In the genomic region with DNA sequence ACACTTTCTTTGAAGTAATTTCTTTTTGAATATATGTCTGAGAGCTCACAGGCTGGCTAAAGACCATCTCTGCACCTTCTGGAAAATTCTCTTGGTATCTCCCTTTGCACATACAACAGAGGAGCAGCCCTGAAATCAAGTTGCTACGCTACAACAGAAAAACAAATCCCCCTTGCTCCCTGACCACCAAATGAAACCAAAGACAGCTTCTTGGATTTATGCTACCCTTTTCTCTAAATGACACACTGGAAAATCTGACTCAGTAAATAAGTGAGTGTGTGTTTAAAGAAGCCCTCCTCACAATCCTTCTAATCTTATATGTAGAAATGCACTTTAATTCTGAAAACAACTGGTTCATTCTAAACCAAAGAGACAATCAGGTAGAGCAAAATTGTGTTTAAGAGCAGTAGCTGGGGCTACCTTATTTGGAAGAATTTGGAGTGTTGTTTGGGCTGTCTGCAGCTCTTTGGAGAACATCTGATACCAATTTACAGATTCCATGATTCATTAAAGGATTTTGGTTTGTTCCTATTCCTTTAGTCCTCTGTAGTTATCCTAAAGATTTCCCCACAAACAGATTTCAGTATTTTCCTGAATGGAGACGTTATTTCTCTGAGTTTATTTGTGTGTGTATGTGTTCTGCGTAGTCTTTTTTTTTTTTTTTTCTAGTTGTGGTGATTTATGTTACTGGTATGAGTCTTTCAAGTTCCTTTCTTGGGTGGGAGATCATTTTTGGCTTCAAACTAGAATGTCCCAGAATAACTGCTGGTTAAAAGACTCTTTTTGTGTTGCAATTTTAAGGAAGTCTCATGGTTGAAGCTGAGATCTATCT, we compare ENCODE assay signal across 11 cellular contexts. TPM values are rescaled to one million over a fixed set of nuclear protein-coding genes. Genes with fewer than 3 reads are reported as not detected.
DNase-seq lines count a peak whose midpoint lies in the region; ATAC-seq, FAIRE-seq and TF ChIP-seq lines count a peak whose summit lies in the region.
"Had no signal": no experiment of that assay in that cellular context is flagged by ENCODE, and none has a peak within 500 bp of the region (broad histone marks: within the 10 kb centered on the region; RNA-seq: fewer than 3 reads in every experiment).

No MANE protein-coding gene starts in this region.

- RAD21 ChIA-PET in GM12878 (lab: Charles Lee; ENCODE audit: unreplicated experiment) = interaction anchor here (0.5 to 1.2 kb wide), 2 partner anchors 120 to 233 kb away, joined by 3 read pairs; no protein-coding TSS in a partner anchor

- POLR2A ChIA-PET in GM12878 (lab: Charles Lee) = interaction anchor here (0.5 to 0.7 kb wide), 8 partner anchors 42 to 1021 kb away, joined by 3 to 7 read pairs (median 4); no protein-coding TSS in a partner anchor

- TF ChIP-seq POLR2A in GM12878 (IDR thresholded peaks at IDR 0.05; ENCODE audit: low read depth, low read length) = no peak

- SMC1A ChIA-PET in GM12878 (lab: Charles Lee; ENCODE audit: uncharacterized antibody, unreplicated experiment) = interaction anchor here (0.8 to 1.1 kb wide), 3 partner anchors 14 to 94 kb away, joined by 3 to 6 read pairs (median 3); no protein-coding TSS in a partner anchor

- in situ Hi-C loops in GM12878 (cut with MboI) = no loop called here

- no peak overlapping the region for H3K27ac ChIP-seq in GM12878 (ENCODE audit: control insufficient read depth, insufficient read depth)
- H3K27ac ChIP-seq in osteoblast (ENCODE audit: low read depth, low read length) = peak overlapping the region; percentile 80

- no peak overlapping the region for H3K9ac ChIP-seq in GM12878 (ENCODE audit: control insufficient read depth, insufficient read depth, low read length)

- H3K79me2 ChIP-seq in GM12878 (ENCODE audit: control insufficient read depth, insufficient read depth, low read length) (no peaks in the 10 kb centered on the region), osteoblast (ENCODE audit: insufficient read depth, low read length) (no peaks in the 10 kb centered on the region)

- TF ChIP-seq RAD21 in GM12878 (IDR thresholded peaks at IDR 0.05; ENCODE audit: insufficient read depth, low read depth, low read length) = no peak

- no peaks in the 10 kb centered on the region for H4K20me1 ChIP-seq in GM12878 (ENCODE audit: control insufficient read depth, insufficient read depth)
- H4K20me1 ChIP-seq in osteoblast (ENCODE audit: insufficient read depth, low read length) = no peaks in the 10 kb centered on the region

- H2AFZ ChIP-seq in GM12878 (ENCODE audit: control insufficient read depth, low read depth, low read length) (no peak overlapping the region), osteoblast (ENCODE audit: low read length) (peak overlapping the region; percentile 60)

- no peak overlapping the region for H3K4me3 ChIP-seq in GM12878
- peak overlapping the region; percentile 27 for H3K4me3 ChIP-seq in osteoblast (ENCODE audit: insufficient read depth, low read length)

- peak; percentile 39 for ATAC-seq in HG03432 (IDR thresholded peaks at IDR 0.05; ENCODE audit: unreplicated experiment)
- ATAC-seq in GM12878 = peak; percentile 76

- H3K4me2 ChIP-seq in GM12878 (ENCODE audit: control insufficient read depth, insufficient read depth) (0 out of 2 replicates have a peak overlapping the region, but pooled peaks have one; percentile 27), osteoblast (ENCODE audit: insufficient read depth, low read length) (peak overlapping the region; percentile 59)

- TF ChIP-seq EP300 in GM12878 (IDR thresholded peaks at IDR 0.05; ENCODE audit: borderline replicate concordance in 1 of 2, control insufficient read depth in 1 of 2, low read depth in 2 of 2, low read length in 2 of 2) = peak in 1 of 2 experiments; percentile 16; a peak in 1 of 4 replicates

- FAIRE-seq in GM12878 (lab: Jason Lieb, UNC) = no peak
- FAIRE-seq: bronchial epithelial cell had no signal

- H3K4me1 ChIP-seq in GM12878 (ENCODE audit: control insufficient read depth, insufficient read depth, low read length) = no peaks in the 10 kb centered on the region
- H3K4me1 ChIP-seq in osteoblast (ENCODE audit: insufficient read depth, low read length) = peaks cover 20% of the 10 kb centered on the region

- intact Hi-C loops in GM12878 (cut with micrococcal nuclease; ENCODE audit: unreplicated experiment) = no loop called here
- intact Hi-C loops in head of caudate nucleus (cut with DNase I) = no loop called here

- H3K9me3 ChIP-seq in GM12878 (replicated peaks; ENCODE audit: control insufficient read depth, insufficient read depth, low read length) (no peaks in the 10 kb centered on the region; the same call in 1 of the 3 replicates), osteoblast (ENCODE audit: low read depth, low read length) (no peaks in the 10 kb centered on the region)

- BruUV-seq in GM12878 (replicated peaks; lab: Mats Ljungman, UMichigan) = no TSS peak

- WGBS in GM12878 (ENCODE audit: insufficient coverage, insufficient replicate concordance, low lambda C conversion rate, missing lambda C conversion rate) = 15% methylated on average over 3 of the region's 3 CpGs

- CTCF ChIA-PET in GM12878 (lab: Yijun Ruan, JAX) = interaction anchor here (0.9 kb wide), 1 partner anchor 126 kb away, joined by 3 read pairs; no protein-coding TSS in a partner anchor

- H3K36me3 ChIP-seq in GM12878 (ENCODE audit: control insufficient read depth in 2 of 2, insufficient read depth in 2 of 2, low read length in 1 of 2) = no peaks in the 10 kb centered on the region
- H3K36me3 ChIP-seq in osteoblast (ENCODE audit: insufficient read depth, low read length) = no peaks in the 10 kb centered on the region

- no peaks in the 10 kb centered on the region; a peak in 2 of 4 replicates for H3K27me3 ChIP-seq in GM12878 (replicated peaks in 1 of 2; ENCODE audit: control insufficient read depth in 2 of 2, insufficient read depth in 2 of 2, low read length in 1 of 2)
- H3K27me3 ChIP-seq in osteoblast (ENCODE audit: insufficient read depth, low read length) = no peaks in the 10 kb centered on the region

- DNase-seq in GM04504 (ENCODE audit: low read depth) (peak; percentile 50), GM12878 (ENCODE audit: low read depth, low spot score) (no peak), osteoblast (ENCODE audit: insufficient read length, low spot score, missing footprints) (peak; percentile 31), NCI-H2171 treated with DMSO at 0.1 percent for 48 hours (lab: John Stamatoyannopoulos, UW) (no peak), NCI-H1092 treated with DMSO at 0.1 percent for 48 hours (lab: John Stamatoyannopoulos, UW) (no peak), head of caudate nucleus (no peak)
- no peak for DNase-seq in stimulated activated naive CD4-positive, alpha-beta T cell (lab: John Stamatoyannopoulos, UW)
- DNase-seq: posterior cingulate gyrus had no signal

- no peak for TF ChIP-seq CTCF in GM12878 (IDR thresholded peaks at IDR 0.05 in 2 of 3, conservative IDR thresholded peaks at IDR 0.05 in 1 of 3; ENCODE audit: control insufficient read depth in 2 of 3, extremely low read depth in 1 of 3, insufficient read depth in 1 of 3, low read depth in 3 of 3, low read length in 3 of 3)
- TF ChIP-seq CTCF in osteoblast (IDR thresholded peaks at IDR 0.05; ENCODE audit: extremely low read depth, low read depth, low read length) = no peak

TF ChIP-seq in GM12878, 131 proteins besides CTCF, POLR2A, EP300 and RAD21 (continues in another document):
- no peak for TF ChIP-seq PRDM15 (CRISPR knock-in tag; IDR thresholded peaks at IDR 0.05)
- peak; percentile 60; the same call in 1 of the 2 replicates for TF ChIP-seq NFIC (IDR thresholded peaks at IDR 0.05; ENCODE audit: low read depth, low read length)

RNA-seq across cellular contexts. Expression of gene UTRN, which starts 36.4 kb away (rescaled TPM):
- 574 and 595 TPM in 2 replicates for total RNA-seq in GM12878 (2013; cell fraction: nucleolus; rRNA removed)
- total RNA-seq in GM12878 (2014; rRNA removed) = 33.0 and 38.6 TPM in 2 replicates
- 52.6 and 57.4 TPM in 2 replicates for total RNA-seq in GM12878 (2014; rRNA removed; fragmentation: Illumina TruSeq; extraction: Trizol)
- total RNA-seq in GM12878 (2021) = 29.2 and 33.2 TPM in 2 replicates
- 19.2 TPM for polyA plus RNA-seq in GM12878 (2011; ENCODE audit: low read depth)
- polyA plus RNA-seq in GM12878 (2011; rRNA removed) = 37.6 and 43.7 TPM in 2 replicates
- polyA plus RNA-seq in GM12878 (2011; cell fraction: cytosol; rRNA removed) = 27.9 and 41.4 TPM in 2 replicates
- 55.5 and 58.1 TPM in 2 replicates for polyA plus RNA-seq in GM12878 (2011; cell fraction: nucleus; rRNA removed)
- polyA plus RNA-seq in GM12878 (2012) = 18.1 and 24.7 TPM in 2 replicates
- 41.9 and 49.9 TPM in 2 replicates for polyA plus RNA-seq in GM12878 (2014; fragmentation: Illumina TruSeq; extraction: Trizol)
- polyA plus RNA-seq in GM12878 (2014; fragmentation: Nextera tagmentation; extraction: Ambion mirVana) = 1 to 10 TPM; 1.6 to 5.6 TPM
- 17.5 and 18.0 TPM in 2 replicates for polyA plus RNA-seq in GM12878 (2014; rRNA removed)
- polyA plus RNA-seq in GM12878 (2016; fragmentation: Nextera tagmentation; extraction: Ambion mirVana) = 10 to 100 TPM; 14.9 to 15.3 TPM
- polyA minus RNA-seq in GM12878 (2011; rRNA and poly(A)+ RNA removed) = 173 and 300 TPM in 2 replicates
- polyA minus RNA-seq in GM12878 (2011; cell fraction: cytosol; rRNA and poly(A)+ RNA removed) = 47.0 and 51.8 TPM in 2 replicates
- 213 and 266 TPM in 2 replicates for polyA minus RNA-seq in GM12878 (2011; cell fraction: nucleus; rRNA and poly(A)+ RNA removed)
- total RNA-seq in osteoblast = 235 and 242 TPM in 2 replicates
- total RNA-seq: G401 had no signal

Comparison
In these comparisons a context has a peak if more than half of its experiments do, and no peak if none do; other contexts are left out.
1. DNase-seq: peak in GM04504 (single experiment) and osteoblast (single experiment); none in GM12878 (single experiment), NCI-H2171 treated with DMSO at 0.1 percent for 48 hours (single experiment), NCI-H1092 treated with DMSO at 0.1 percent for 48 hours (single experiment), head of caudate nucleus (0 of 42) and stimulated activated naive CD4-positive, alpha-beta T cell (0 of 6).